8 cellular contexts compared by ENCODE assay signal in genomic region chr22:28792491-28793383, GRCh38. TPM values are rescaled to one million over a fixed set of nuclear protein-coding genes. Genes with fewer than 3 reads are reported as not detected.
A peak's percentile ranks its signal among the peaks of the same experiment; 100 is the strongest.
DNase-seq lines count a peak whose midpoint lies in the region; ATAC-seq lines count a peak whose summit lies in the region.

No MANE protein-coding gene starts in this region.

- no peak overlapping the region for H3K4me3 Mint-ChIP-seq in activated T-helper 2 cell treated with anti-CD3 and anti-CD28 coated beads, Interferon-gamma antibody, Interleukin-2, Interleukin-4, amounts not matched to agents 10 μg/mL and 5 μg/mL and 100 μg/mL, durations not matched to agents 14 hours and 24 hours and 36 hours (ENCODE audit: low read depth)

- peaks cover 61% of the 10 kb centered on the region for H4K20me1 ChIP-seq in BLaER1

- H3K36me3 ChIP-seq in BLaER1, result peaks cover 48% of the 10 kb centered on the region

- H3K27me3 Mint-ChIP-seq in activated T-helper 2 cell treated with anti-CD3 and anti-CD28 coated beads, Interferon-gamma antibody, Interleukin-2, Interleukin-4, amounts not matched to agents 10 μg/mL and 5 μg/mL and 100 μg/mL, durations not matched to agents 14 hours and 24 hours and 36 hours (ENCODE audit: low read depth), result no peaks in the 10 kb centered on the region

- intact Hi-C loops in activated T-helper 2 cell treated with anti-CD3 and anti-CD28 coated beads, Interferon-gamma antibody, Interleukin-2, Interleukin-4, amounts not matched to agents 10 μg/mL and 5 μg/mL and 100 μg/mL, durations not matched to agents 14 hours and 24 hours and 36 hours (cut with micrococcal nuclease), result no loop called here

- H3K27ac Mint-ChIP-seq in activated T-helper 2 cell treated with anti-CD3 and anti-CD28 coated beads, Interferon-gamma antibody, Interleukin-2, Interleukin-4, amounts not matched to agents 10 μg/mL and 5 μg/mL and 100 μg/mL, durations not matched to agents 14 hours and 24 hours and 36 hours, result peak overlapping the region; percentile 36

- H3K4me1 ChIP-seq in BLaER1, result peaks cover 100% of the 10 kb centered on the region

- no peaks in the 10 kb centered on the region for H3K27me3 ChIP-seq in BLaER1

- peak overlapping the region; percentile 80 for H3K27ac ChIP-seq in BLaER1

- DNase-seq in activated T-helper 2 cell treated with anti-CD3 and anti-CD28 coated beads, Interferon-gamma antibody, Interleukin-2, Interleukin-4, amounts not matched to agents 10 μg/mL and 5 μg/mL and 100 μg/mL, durations not matched to agents 14 hours and 24 hours and 36 hours (ENCODE audit: low spot score), result no peak
- DNase-seq in ureter (ENCODE audit: low spot score) (no peak), HuH-7.5 (ENCODE audit: low spot score) (no peak), middle frontal gyrus (ENCODE audit: extremely low spot score, low spot score) (no peak)
- no peak for DNase-seq in stimulated activated CD4-positive, alpha-beta T cell treated with anti-CD3 and anti-CD28 coated beads, Interleukin-12 subunit alpha, Interleukin-12 subunit beta, amount 100 ng/mL, for 4 hours

- no peaks in the 10 kb centered on the region for H3K9me3 ChIP-seq in BLaER1

- ATAC-seq in GM19043 (IDR thresholded peaks at IDR 0.05; ENCODE audit: low read depth, unreplicated experiment), result peak; percentile 28
- peak; percentile 30 for ATAC-seq in HG03108 (IDR thresholded peaks at IDR 0.05; ENCODE audit: unreplicated experiment)

- peak overlapping the region; percentile 56 for H3K9ac ChIP-seq in BLaER1

- H3K4me2 ChIP-seq in BLaER1, result peak overlapping the region; percentile 90

- peaks cover 52% of the 10 kb centered on the region for H3K4me1 Mint-ChIP-seq in activated T-helper 2 cell treated with anti-CD3 and anti-CD28 coated beads, Interferon-gamma antibody, Interleukin-2, Interleukin-4, amounts not matched to agents 10 μg/mL and 5 μg/mL and 100 μg/mL, durations not matched to agents 14 hours and 24 hours and 36 hours (ENCODE audit: low read depth)

- peaks cover 79% of the 10 kb centered on the region for H3K36me3 Mint-ChIP-seq in activated T-helper 2 cell treated with anti-CD3 and anti-CD28 coated beads, Interferon-gamma antibody, Interleukin-2, Interleukin-4, amounts not matched to agents 10 μg/mL and 5 μg/mL and 100 μg/mL, durations not matched to agents 14 hours and 24 hours and 36 hours (ENCODE audit: low read depth)

- no peaks in the 10 kb centered on the region for H3K9me3 Mint-ChIP-seq in activated T-helper 2 cell treated with anti-CD3 and anti-CD28 coated beads, Interferon-gamma antibody, Interleukin-2, Interleukin-4, amounts not matched to agents 10 μg/mL and 5 μg/mL and 100 μg/mL, durations not matched to agents 14 hours and 24 hours and 36 hours

- no peak overlapping the region; the same call in 1 of the 2 replicates for H3K4me3 ChIP-seq in BLaER1

RNA-seq across cellular contexts. Expression of gene XBP1, which starts 7.6 kb away (rescaled TPM):
- 146 and 152 TPM in 2 replicates for total RNA-seq in activated T-helper 2 cell treated with anti-CD3 and anti-CD28 coated beads, Interferon-gamma antibody, Interleukin-2, Interleukin-4, amounts not matched to agents 10 μg/mL and 5 μg/mL and 100 μg/mL, durations not matched to agents 14 hours and 24 hours and 36 hours
- total RNA-seq in ureter, result 262 TPM

RNA-seq across cellular contexts. Expression of gene CCDC117, which starts 20.2 kb away (rescaled TPM):
- total RNA-seq in activated T-helper 2 cell treated with anti-CD3 and anti-CD28 coated beads, Interferon-gamma antibody, Interleukin-2, Interleukin-4, amounts not matched to agents 10 μg/mL and 5 μg/mL and 100 μg/mL, durations not matched to agents 14 hours and 24 hours and 36 hours, result 33.9 and 38.6 TPM in 2 replicates
- 12.2 TPM for total RNA-seq in ureter

RNA-seq across cellular contexts. Expression of gene HSCB, which starts 50.9 kb away (rescaled TPM):
- total RNA-seq in activated T-helper 2 cell treated with anti-CD3 and anti-CD28 coated beads, Interferon-gamma antibody, Interleukin-2, Interleukin-4, amounts not matched to agents 10 μg/mL and 5 μg/mL and 100 μg/mL, durations not matched to agents 14 hours and 24 hours and 36 hours, result 14.1 and 14.6 TPM in 2 replicates
- total RNA-seq in ureter, result 17.3 TPM

RNA-seq across cellular contexts. Expression of gene CHEK2, which starts 51.1 kb away (rescaled TPM):
- 33.7 and 33.8 TPM in 2 replicates for total RNA-seq in activated T-helper 2 cell treated with anti-CD3 and anti-CD28 coated beads, Interferon-gamma antibody, Interleukin-2, Interleukin-4, amounts not matched to agents 10 μg/mL and 5 μg/mL and 100 μg/mL, durations not matched to agents 14 hours and 24 hours and 36 hours
- total RNA-seq in ureter, result 8.4 TPM
